ENCODE assay signal across 2 cellular contexts in genomic region chr9:4734150-4734549, GRCh38.
TF ChIP-seq lines count a peak whose summit lies in the region.

No MANE protein-coding gene starts in this region.

TF ChIP-seq in IMR-90, 13 proteins besides CTCF, POLR2A, EP300 and RAD21:
- TF ChIP-seq NFE2L2 (IDR thresholded peaks at IDR 0.05; ENCODE audit: low read depth, low read length): no peak
- TF ChIP-seq RCOR1 (IDR thresholded peaks at IDR 0.05; ENCODE audit: insufficient replicate concordance, low read length): no peak
- TF ChIP-seq USF2 (IDR thresholded peaks at IDR 0.05; ENCODE audit: low read depth, low read length): no peak
- TF ChIP-seq RFX5 (IDR thresholded peaks at IDR 0.05; ENCODE audit: low read depth, low read length): no peak
- no peak for TF ChIP-seq BHLHE40 (IDR thresholded peaks at IDR 0.05; ENCODE audit: low read depth, low read length)
- no peak for TF ChIP-seq FOS (IDR thresholded peaks at IDR 0.05; ENCODE audit: low read depth, low read length)
- no peak for TF ChIP-seq CHD1 (IDR thresholded peaks at IDR 0.05; ENCODE audit: low read depth, low read length)
- no peak for TF ChIP-seq MXI1 (IDR thresholded peaks at IDR 0.05; ENCODE audit: borderline replicate concordance, low read depth, low read length)
- no peak for TF ChIP-seq ELK1 (IDR thresholded peaks at IDR 0.05; ENCODE audit: borderline replicate concordance, low read depth, low read length)
- TF ChIP-seq SMC3 (IDR thresholded peaks at IDR 0.05; ENCODE audit: low read depth, low read length): no peak
- no peak for TF ChIP-seq MAFK (IDR thresholded peaks at IDR 0.05; ENCODE audit: low read depth, low read length)
- TF ChIP-seq MAZ (IDR thresholded peaks at IDR 0.05; ENCODE audit: borderline replicate concordance, low read depth, low read length): no peak
- no peak for TF ChIP-seq CEBPB (IDR thresholded peaks at IDR 0.05; ENCODE audit: low read depth, low read length)

TF ChIP-seq in GM12878, 131 proteins besides CTCF, POLR2A, EP300 and RAD21:
- TF ChIP-seq ZNF687 (IDR thresholded peaks at IDR 0.05) (no peak), PAX5 (IDR thresholded peaks at IDR 0.05; ENCODE audit: borderline replicate concordance, low read depth, low read length) (no peak), DPF2 (IDR thresholded peaks at IDR 0.05) (no peak), TAF1 (IDR thresholded peaks at IDR 0.05; ENCODE audit: borderline replicate concordance, low read depth, low read length) (no peak), YBX1 (IDR thresholded peaks at IDR 0.05) (no peak), CHD4 (IDR thresholded peaks at IDR 0.05) (no peak), MYC (IDR thresholded peaks at IDR 0.05; ENCODE audit: insufficient read depth, insufficient read length, insufficient replicate concordance, low read length, severe bottlenecking) (no peak), HDGF (IDR thresholded peaks at IDR 0.05) (no peak), CBFB (IDR thresholded peaks at IDR 0.05; ENCODE audit: low read depth) (no peak), TARDBP (IDR thresholded peaks at IDR 0.05; ENCODE audit: borderline replicate concordance) (no peak), BCL11A (IDR thresholded peaks at IDR 0.05; ENCODE audit: low read depth, low read length) (no peak), POLR2AphosphoS5 (IDR thresholded peaks at IDR 0.05; ENCODE audit: low read length) (no peak), ZSCAN29 (IDR thresholded peaks at IDR 0.05) (no peak), STAT1 (conservative IDR thresholded peaks at IDR 0.05) (no peak), SIN3A (IDR thresholded peaks at IDR 0.05; ENCODE audit: low read depth, low read length) (no peak), ZBED1 (IDR thresholded peaks at IDR 0.05; ENCODE audit: borderline replicate concordance) (no peak)
